ENCODE assay signal across 22 cellular contexts in genomic region chr4:26213317-26213716, GRCh38.
DNase-seq lines count a peak whose midpoint lies in the region; FAIRE-seq and TF ChIP-seq lines count a peak whose summit lies in the region.
"Had no signal": no experiment of that assay in that cellular context is flagged by ENCODE, and none has a peak within 500 bp of the region (broad histone marks: within the 10 kb centered on the region; RNA-seq: fewer than 3 reads in every experiment).

No MANE protein-coding gene starts in this region.

- H3K4me1 Mint-ChIP-seq in neural progenitor cell, result peaks cover 4% of the 10 kb centered on the region

- intact Hi-C loops in posterior cingulate gyrus (cut with DNase I), result no loop called here

- no peak overlapping the region for H2AFZ ChIP-seq in neural progenitor cell (replicated peaks)

- H3K9me3 Mint-ChIP-seq in neural progenitor cell, result no peaks in the 10 kb centered on the region

- no peaks in the 10 kb centered on the region for H4K20me1 ChIP-seq in neural progenitor cell (ENCODE audit: low read depth)

- FAIRE-seq in G401.6 (lab: Jason Lieb, UNC), result peak; percentile 80
- FAIRE-seq: A549, RCC 7860 had no signal

- H3K4me3 Mint-ChIP-seq in neural progenitor cell, result no peak overlapping the region
- H3K4me3 Mint-ChIP-seq: CD4-positive, CD25-positive, alpha-beta regulatory T cell had no signal

- H3K4me3 ChIP-seq in SJCRH30 (no peak overlapping the region), neural progenitor cell (no peak overlapping the region)
- H3K4me3 ChIP-seq: A549 had no signal

- peaks cover 15% of the 10 kb centered on the region for H3K27me3 Mint-ChIP-seq in neural progenitor cell (ENCODE audit: insufficient read depth, low read depth)

- H3K79me2 ChIP-seq in neural progenitor cell (ENCODE audit: low read depth), result no peaks in the 10 kb centered on the region

- H3K27ac ChIP-seq in SJCRH30 (no peak overlapping the region), neural progenitor cell (no peak overlapping the region)
- H3K27ac ChIP-seq: A549 had no signal

- no peak overlapping the region for H3K4me2 ChIP-seq in neural progenitor cell
- H3K4me2 ChIP-seq: A549 had no signal

- peaks cover 6% of the 10 kb centered on the region for H3K4me1 ChIP-seq in SJCRH30
- H3K4me1 ChIP-seq in neural progenitor cell, result no peaks in the 10 kb centered on the region
- H3K4me1 ChIP-seq: A549 had no signal

- no peaks in the 10 kb centered on the region for H3K36me3 ChIP-seq in SJCRH30
- no peaks in the 10 kb centered on the region for H3K36me3 ChIP-seq in neural progenitor cell

- H3K27me3 ChIP-seq in SJCRH30 (no peaks in the 10 kb centered on the region), neural progenitor cell (no peaks in the 10 kb centered on the region)

- 0 out of 2 replicates have a peak, but pooled peaks cover 2% of the 10 kb centered on the region for H3K9me3 ChIP-seq in SJCRH30 (replicated peaks)
- no peaks in the 10 kb centered on the region for H3K9me3 ChIP-seq in neural progenitor cell (ENCODE audit: low read depth)
- H3K9me3 ChIP-seq: A549 had no signal

- DNase-seq in EH (ENCODE audit: low read depth), result peak; percentile 50
- peak; percentile 50 to 69 for DNase-seq in SJCRH30
- DNase-seq in islet precursor cell, result peak; percentile 82
- DNase-seq in neural progenitor cell (ENCODE audit: low spot score), result no peak
- no peak for DNase-seq in SHP77 (lab: John Stamatoyannopoulos, UW)
- no peak for DNase-seq in retina
- DNase-seq in posterior cingulate gyrus, result no peak
- DNase-seq: CD4-positive, CD25-positive, alpha-beta regulatory T cell; COR-L47; DMS79; GOT3; Karpas-422; MM.1S; NCI-H1048; NCI-H1417 treated with DMSO at 0.1 percent for 48 hours; NCI-H187; NCI-H446; NCI-H526; OCI-M1 had no signal

- no peak for TF ChIP-seq CTCF in neural progenitor cell (IDR thresholded peaks at IDR 0.05)

- H3K9ac ChIP-seq in neural progenitor cell, result no peak overlapping the region

- no peaks in the 10 kb centered on the region for H3F3A ChIP-seq in neural progenitor cell (ENCODE audit: low read depth)

- no peak overlapping the region for H3K27ac Mint-ChIP-seq in neural progenitor cell

- H3K36me3 Mint-ChIP-seq in neural progenitor cell, result no peaks in the 10 kb centered on the region
- H3K36me3 Mint-ChIP-seq: CD4-positive, CD25-positive, alpha-beta regulatory T cell had no signal

Comparison
In these comparisons a context has a peak if more than half of its experiments do, and no peak if none do; other contexts are left out.
1. DNase-seq: peak in EH (single experiment), SJCRH30 (2 of 2) and islet precursor cell (single experiment); none in neural progenitor cell (single experiment), SHP77 (0 of 2), retina (single experiment) and posterior cingulate gyrus (0 of 10).